Comparison of ENCODE assay signal across 12 cellular contexts in genomic region chr1:149949911-149950310, GRCh38. TPM values are rescaled to one million over a fixed set of nuclear protein-coding genes. Genes with fewer than 3 reads are reported as not detected.
DNase-seq lines count a peak whose midpoint lies in the region; TF ChIP-seq lines count a peak whose summit lies in the region.
"Had no signal": no experiment of that assay in that cellular context is flagged by ENCODE, and none has a peak within 500 bp of the region (broad histone marks: within the 10 kb centered on the region; RNA-seq: fewer than 3 reads in every experiment).

No MANE protein-coding gene starts in this region.

- no peaks in the 10 kb centered on the region for H3K4me1 ChIP-seq in H9 (ENCODE audit: insufficient read depth, low read length)
- H3K4me1 ChIP-seq in HUES64 (ENCODE audit: insufficient read depth, low read length) = no peaks in the 10 kb centered on the region; the same call in 1 of the 2 replicates
- H3K4me1 ChIP-seq: A549, Caco-2 had no signal

- peaks cover 0 to 7% of the 10 kb centered on the region in 2 experiments; a peak in 2 of 4 replicates for H3K4me1 Mint-ChIP-seq in H9
- H3K4me1 Mint-ChIP-seq in activated CD4-positive, alpha-beta memory T cell treated with anti-CD3 and anti-CD28 coated beads for 36 hours (ENCODE audit: low read depth) = no peaks in the 10 kb centered on the region
- H3K4me1 Mint-ChIP-seq: CD8-positive, alpha-beta memory T cell had no signal

- no peak overlapping the region for H2BK12ac ChIP-seq in H9 (ENCODE audit: insufficient read length, low read depth, low read length)

- H3T11ph ChIP-seq in H9 (ENCODE audit: low read length) = no peak overlapping the region

- H3K56ac ChIP-seq in H9 (ENCODE audit: insufficient read length, low read depth, low read length) = no peak overlapping the region

- no peak overlapping the region for H2BK20ac ChIP-seq in H9 (ENCODE audit: low read depth, low read length, poor library complexity, severe bottlenecking)

- H3K27ac ChIP-seq in H9 (ENCODE audit: insufficient read length, low read depth, low read length) (no peak overlapping the region), HUES64 (ENCODE audit: low read depth, low read length) (peak overlapping the region; percentile 23; the same call in 1 of the 2 replicates)
- H3K27ac ChIP-seq: A549 had no signal

- H3K79me1 ChIP-seq in H9 (ENCODE audit: insufficient read depth, low read depth, low read length, poor library complexity, severe bottlenecking) = no peaks in the 10 kb centered on the region

- CTCF ChIA-PET in activated CD4-positive, alpha-beta memory T cell treated with anti-CD3 and anti-CD28 coated beads for 36 hours (lab: Charles Lee) = interaction anchor here (1.3 kb wide), 1 partner anchor 11 kb away, joined by 5 read pairs; no protein-coding TSS in a partner anchor

- H3K36me3 ChIP-seq in HUES64 (ENCODE audit: insufficient read depth, low read length) = peaks cover 46% of the 10 kb centered on the region

- no peaks in the 10 kb centered on the region for H4K20me1 ChIP-seq in H9 (ENCODE audit: control insufficient read depth, insufficient read depth, insufficient read length)

- no peak overlapping the region for H2BK5ac ChIP-seq in H9 (ENCODE audit: insufficient read length, low read length)

- no peak overlapping the region for H3K18ac ChIP-seq in H9 (ENCODE audit: insufficient read length, low read depth, low read length)

- no peak overlapping the region for H3K4me3 Mint-ChIP-seq in H9
- no peak overlapping the region for H3K4me3 Mint-ChIP-seq in activated CD4-positive, alpha-beta memory T cell treated with anti-CD3 and anti-CD28 coated beads for 36 hours
- H3K4me3 Mint-ChIP-seq: CD8-positive, alpha-beta memory T cell had no signal

- no peak overlapping the region for H3K4ac ChIP-seq in H9 (ENCODE audit: low read depth, low read length)

- no peaks in the 10 kb centered on the region for H3K23me2 ChIP-seq in H9 (ENCODE audit: insufficient read length, low read depth, low read length, poor library complexity, severe bottlenecking)

- H3K4me2 ChIP-seq in H9 (ENCODE audit: insufficient read depth, insufficient read length, low read length) = no peak overlapping the region
- H3K4me2 ChIP-seq: A549 had no signal

- H4K91ac ChIP-seq in H9 (ENCODE audit: insufficient read length, low read depth, low read length) = no peak overlapping the region

- no peak for TF ChIP-seq CTCF in H9 (conservative IDR thresholded peaks at IDR 0.05)
- no peak for TF ChIP-seq CTCF in choroid plexus epithelial cell (conservative IDR thresholded peaks at IDR 0.05; ENCODE audit: low read depth, low read length)

- peaks cover 3 to 8% of the 10 kb centered on the region in 2 experiments; a peak in 2 of 5 replicates for H3K9me3 Mint-ChIP-seq in H9
- no peaks in the 10 kb centered on the region for H3K9me3 Mint-ChIP-seq in activated CD4-positive, alpha-beta memory T cell treated with anti-CD3 and anti-CD28 coated beads for 36 hours
- H3K9me3 Mint-ChIP-seq: CD8-positive, alpha-beta memory T cell had no signal

- no peak overlapping the region for H3K23ac ChIP-seq in H9 (ENCODE audit: insufficient read length, low read depth, low read length)

- no peak overlapping the region for H4K5ac ChIP-seq in H9 (ENCODE audit: insufficient read length, low read depth, low read length)

- no peak overlapping the region for H2AFZ ChIP-seq in H9 (ENCODE audit: low read length)

- peak overlapping the region in 2 of 3 experiments; percentile 48 to 76; a peak in 4 of 7 replicates for H3K27ac Mint-ChIP-seq in H9
- no peak overlapping the region for H3K27ac Mint-ChIP-seq in activated CD4-positive, alpha-beta memory T cell treated with anti-CD3 and anti-CD28 coated beads for 36 hours

- no peaks in the 10 kb centered on the region for H3K27me3 Mint-ChIP-seq in H9 (ENCODE audit: low read depth)
- H3K27me3 Mint-ChIP-seq in activated CD4-positive, alpha-beta memory T cell treated with anti-CD3 and anti-CD28 coated beads for 36 hours = no peaks in the 10 kb centered on the region
- H3K27me3 Mint-ChIP-seq: CD8-positive, alpha-beta memory T cell had no signal

- H3K79me2 ChIP-seq in H9 (ENCODE audit: insufficient read depth, low read length) = no peaks in the 10 kb centered on the region

- WGBS in H9 (ENCODE audit: extremely low coverage, insufficient read length, low lambda C conversion rate) = no CpG with 5 or more reads among the region's 6 CpGs
- WGBS in HUES64 = 60% methylated on average over 6 of the region's 6 CpGs

- POLR2A ChIA-PET in activated CD4-positive, alpha-beta memory T cell treated with anti-CD3 and anti-CD28 coated beads for 36 hours (lab: Charles Lee) = no interaction called here

- H2BK120ac ChIP-seq in H9 (ENCODE audit: low read depth, low read length, poor library complexity, severe bottlenecking) = no peak overlapping the region

- H3K14ac ChIP-seq in H9 (ENCODE audit: insufficient read depth, low read length) = no peak overlapping the region

- H3K4me3 ChIP-seq in HUES64 (ENCODE audit: low read length) = no peak overlapping the region
- H3K4me3 ChIP-seq in choroid plexus epithelial cell (ENCODE audit: low read depth, low read length) = no peak overlapping the region
- H3K4me3 ChIP-seq: A549 had no signal

- H2AK5ac ChIP-seq in H9 (ENCODE audit: insufficient read length, low read length) = no peak overlapping the region

- H4K8ac ChIP-seq in H9 (replicated peaks; ENCODE audit: insufficient read length, low read depth, low read length) = no peak overlapping the region

- H3K9me3 ChIP-seq in H9 (ENCODE audit: control insufficient read depth, low read depth, low read length) (no peaks in the 10 kb centered on the region), HUES64 (ENCODE audit: insufficient read depth, low read depth, low read length) (no peaks in the 10 kb centered on the region)
- H3K9me3 ChIP-seq: A549, Caco-2 had no signal

- H3K9ac ChIP-seq in H9 (ENCODE audit: extremely low read depth, insufficient read length, low read length) = no peak overlapping the region
- no peak overlapping the region; the same call in 1 of the 2 replicates for H3K9ac ChIP-seq in HUES64 (ENCODE audit: low read depth, low read length)

- H2BK15ac ChIP-seq in H9 (ENCODE audit: low read depth, low read length) = no peak overlapping the region

- DNase-seq in H9 (no peak), choroid plexus epithelial cell (ENCODE audit: low read depth) (peak; percentile 35), GDM1 (lab: John Stamatoyannopoulos, UW) (no peak), OCI-M1 (lab: John Stamatoyannopoulos, UW) (no peak)
- no peak for DNase-seq in activated CD4-positive, alpha-beta memory T cell treated with anti-CD3 and anti-CD28 coated beads for 36 hours
- DNase-seq: Caco-2; CD8-positive, alpha-beta memory T cell; DND-41; GF-D8; H7 had no signal

- H3K36me3 Mint-ChIP-seq in H9 (ENCODE audit: insufficient read depth in 1 of 3, low read depth in 3 of 3) = peaks cover 31 to 70% (median 52%) of the 10 kb centered on the region in 3 experiments
- H3K36me3 Mint-ChIP-seq in activated CD4-positive, alpha-beta memory T cell treated with anti-CD3 and anti-CD28 coated beads for 36 hours = peaks cover 50% of the 10 kb centered on the region

- intact Hi-C loops in activated CD4-positive, alpha-beta memory T cell treated with anti-CD3 and anti-CD28 coated beads for 36 hours (cut with micrococcal nuclease) = no loop called here

- H3K27me3 ChIP-seq in H9 (ENCODE audit: insufficient read depth, low read length) (no peaks in the 10 kb centered on the region), HUES64 (ENCODE audit: insufficient read depth, low read length) (no peaks in the 10 kb centered on the region)

RNA-seq across cellular contexts. Expression of gene MTMR11, which starts 13.2 kb away (rescaled TPM):
- total RNA-seq in H9 (2021) = 3.9 and 4.0 TPM in 2 replicates
- 2.0 TPM for polyA plus RNA-seq in HUES64 (2013, experiment 1 of 2)
- 1.8 TPM for polyA plus RNA-seq in HUES64 (2013, experiment 2 of 2)
- 1 to 10 TPM; 1.7 to 2.2 TPM for total RNA-seq in activated CD4-positive, alpha-beta memory T cell treated with anti-CD3 and anti-CD28 coated beads for 36 hours

RNA-seq across cellular contexts. Expression of gene SF3B4, which starts 22.3 kb away (rescaled TPM):
- total RNA-seq in H9 (2021) = 123 and 127 TPM in 2 replicates
- polyA plus RNA-seq in HUES64 (2013, experiment 1 of 2) = 87.5 TPM
- 85.1 TPM for polyA plus RNA-seq in HUES64 (2013, experiment 2 of 2)
- 10 to 100 TPM; 72.7 to 75.7 TPM for total RNA-seq in activated CD4-positive, alpha-beta memory T cell treated with anti-CD3 and anti-CD28 coated beads for 36 hours

RNA-seq across cellular contexts. Expression of gene SV2A, which starts 32.3 kb away (rescaled TPM):
- total RNA-seq in H9 (2021) = 42.4 and 44.4 TPM in 2 replicates
- 36.8 TPM for polyA plus RNA-seq in HUES64 (2013, experiment 1 of 2)
- 37.2 TPM for polyA plus RNA-seq in HUES64 (2013, experiment 2 of 2)
- 1 to 10 TPM; 9.6 to 9.8 TPM for total RNA-seq in activated CD4-positive, alpha-beta memory T cell treated with anti-CD3 and anti-CD28 coated beads for 36 hours

RNA-seq across cellular contexts. Expression of gene BOLA1, which starts 50.5 kb away (rescaled TPM):
- total RNA-seq in H9 (2021) = 5.7 and 6.0 TPM in 2 replicates
- 3.7 TPM for polyA plus RNA-seq in HUES64 (2013, experiment 1 of 2)
- polyA plus RNA-seq in HUES64 (2013, experiment 2 of 2) = 5.2 TPM
- 10 to 100 TPM; 27.9 to 29.6 TPM for total RNA-seq in activated CD4-positive, alpha-beta memory T cell treated with anti-CD3 and anti-CD28 coated beads for 36 hours
